ENCODE assay signal across 8 cellular contexts in the genomic region with DNA sequence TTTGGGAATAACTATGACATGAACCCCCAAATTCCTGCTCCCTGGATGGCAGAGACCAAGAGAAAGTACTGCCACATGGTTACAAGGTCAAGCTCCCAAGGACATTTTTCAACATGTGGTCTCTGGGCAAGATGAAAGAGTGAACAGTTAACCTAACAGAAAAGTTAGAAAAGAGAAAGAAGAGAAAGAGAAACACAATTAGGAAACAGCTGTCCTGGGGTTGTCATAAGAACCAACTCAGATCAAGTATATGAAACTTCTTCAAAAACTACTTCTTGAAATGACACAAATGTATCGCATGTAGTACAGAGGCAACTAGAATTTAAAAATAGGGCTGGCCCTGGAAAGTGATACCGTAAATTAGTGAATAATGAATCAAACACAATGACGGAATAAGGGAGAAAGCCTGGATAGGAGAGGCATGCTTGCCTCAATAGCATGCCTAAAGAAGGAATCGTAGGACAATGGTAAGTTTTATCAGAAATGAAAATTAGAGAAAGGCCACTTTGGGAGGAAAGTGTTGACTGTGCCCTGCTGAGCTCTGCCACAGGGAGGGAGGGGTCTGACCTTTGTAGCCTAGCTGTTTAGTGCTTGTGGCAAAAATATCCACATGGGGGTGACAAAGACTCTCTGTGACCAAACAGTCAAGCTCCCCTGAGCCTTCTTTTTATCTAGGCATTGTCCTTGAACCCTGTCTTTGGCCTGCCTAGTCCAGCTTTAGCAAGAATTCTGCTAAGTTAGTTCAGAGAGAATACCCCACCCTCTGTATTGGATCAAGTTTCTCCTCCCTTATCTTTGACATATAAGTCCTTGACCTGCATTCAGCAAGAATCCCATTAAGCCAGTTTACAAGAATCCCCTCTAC. TPM values are rescaled to one million over a fixed set of nuclear protein-coding genes. Genes with fewer than 3 reads are reported as not detected.
A peak's percentile ranks its signal among the peaks of the same experiment; 100 is the strongest.
DNase-seq lines count a peak whose midpoint lies in the region; ATAC-seq and TF ChIP-seq lines count a peak whose summit lies in the region.

No MANE protein-coding gene starts in this region.

- intact Hi-C loops in activated naive CD4-positive, alpha-beta T cell treated with anti-CD3 and anti-CD28 coated beads for 36 hours (cut with micrococcal nuclease) = loop anchor here (1.0 kb wide), 1 partner anchor 78 kb away; no protein-coding TSS in a partner anchor
- intact Hi-C loops in spleen (cut with DNase I; ENCODE audit: low total_unique reads) = no loop called here

- H3K4me3 Mint-ChIP-seq in activated naive CD4-positive, alpha-beta T cell treated with anti-CD3 and anti-CD28 coated beads for 36 hours = no peak overlapping the region
- no peak overlapping the region for H3K4me3 Mint-ChIP-seq in immature natural killer cell

- no peak overlapping the region for H3K27ac ChIP-seq in spleen

- DNase-seq in activated naive CD4-positive, alpha-beta T cell treated with anti-CD3 and anti-CD28 coated beads for 36 hours = peak; percentile 38
- no peak for DNase-seq in activated naive CD4-positive, alpha-beta T cell treated with anti-CD3 and anti-CD28 coated beads, Interleukin-2, amount 50 U/mL, for 16 hours
- DNase-seq in RPMI8226 (peak; percentile 43), immature natural killer cell (peak in 2 of 3 donors; percentile 23 to 28), HK-2 (ENCODE audit: unreplicated experiment) (no peak), hepatic stellate cell (ENCODE audit: low spot score) (no peak), spleen (no peak)

- peaks cover 35% of the 10 kb centered on the region for H3K27me3 Mint-ChIP-seq in activated naive CD4-positive, alpha-beta T cell treated with anti-CD3 and anti-CD28 coated beads for 36 hours (ENCODE audit: low read depth)
- H3K27me3 Mint-ChIP-seq in immature natural killer cell (ENCODE audit: low read depth in 3 of 3) = peaks cover 0 to 13% (median 5%) of the 10 kb centered on the region in 3 donors

- no peaks in the 10 kb centered on the region for H3K9me3 Mint-ChIP-seq in activated naive CD4-positive, alpha-beta T cell treated with anti-CD3 and anti-CD28 coated beads for 36 hours
- no peaks in the 10 kb centered on the region for H3K9me3 Mint-ChIP-seq in immature natural killer cell

- no peak for TF ChIP-seq POLR2A in spleen (IDR thresholded peaks at IDR 0.05)

- peaks cover 13% of the 10 kb centered on the region for H3K4me1 Mint-ChIP-seq in activated naive CD4-positive, alpha-beta T cell treated with anti-CD3 and anti-CD28 coated beads for 36 hours (ENCODE audit: low read depth)
- H3K4me1 Mint-ChIP-seq in immature natural killer cell = peaks cover 13 to 14% of the 10 kb centered on the region in 2 donors

- H3K27ac Mint-ChIP-seq in activated naive CD4-positive, alpha-beta T cell treated with anti-CD3 and anti-CD28 coated beads for 36 hours = no peak overlapping the region
- peak overlapping the region in 1 of 6 donors; percentile 22 for H3K27ac Mint-ChIP-seq in immature natural killer cell

- TF ChIP-seq CTCF in spleen (IDR thresholded peaks at IDR 0.05 in 8 of 11, conservative IDR thresholded peaks at IDR 0.05 in 3 of 11) = peak in 3 of 11 experiments; percentile 12 to 16 (median 12)

- H3K4me3 ChIP-seq in spleen = no peak overlapping the region

- H3K36me3 ChIP-seq in spleen = no peaks in the 10 kb centered on the region

- ATAC-seq in HG02870 (IDR thresholded peaks at IDR 0.05; ENCODE audit: unreplicated experiment) = peak; percentile 41

- 71 to 90% (median 85%) methylated on average over 4 of the region's 4 CpGs for WGBS in spleen, 5 donors

- peaks cover 0 to 17% (median 13%) of the 10 kb centered on the region in 6 donors for H3K4me1 ChIP-seq in spleen

- CTCF ChIA-PET in activated naive CD4-positive, alpha-beta T cell treated with anti-CD3 and anti-CD28 coated beads for 36 hours (lab: Charles Lee) = interaction anchor here (0.6 to 2.2 kb wide), 8 partner anchors 9 to 120 kb away, joined by 3 to 8 read pairs (median 4); no protein-coding TSS in a partner anchor

- no peaks in the 10 kb centered on the region for H3K9me3 ChIP-seq in spleen

- H3K36me3 Mint-ChIP-seq in activated naive CD4-positive, alpha-beta T cell treated with anti-CD3 and anti-CD28 coated beads for 36 hours (ENCODE audit: low read depth) = no peaks in the 10 kb centered on the region
- no peaks in the 10 kb centered on the region for H3K36me3 Mint-ChIP-seq in immature natural killer cell

- H3K27me3 ChIP-seq in spleen (replicated peaks in 1 of 7) = peaks cover 0 to 21% (median 0%) of the 10 kb centered on the region in 7 donors

RNA-seq across cellular contexts. Expression of a gene that starts 4.3 kb away (rescaled TPM):
- 1 to 10 TPM; 1.1 to 1.4 TPM for total RNA-seq in activated naive CD4-positive, alpha-beta T cell treated with anti-CD3 and anti-CD28 coated beads for 36 hours
- polyA plus RNA-seq in immature natural killer cell (1 to 10 TPM in 2 of 3 donors, under 1 TPM in 1; 0.37 to 5.2 (median 4.0) TPM), spleen (1 to 10 TPM; 2.0 to 3.2 (median 2.6) TPM)
- total RNA-seq in spleen = 10 to 100 TPM in 2 of 7 donors, 1 to 10 TPM in 5; 7.0 to 16.7 (median 8.4) TPM

RNA-seq across cellular contexts. Expression of a gene that starts 52.5 kb away (rescaled TPM):
- total RNA-seq in activated naive CD4-positive, alpha-beta T cell treated with anti-CD3 and anti-CD28 coated beads for 36 hours = not detected
- polyA plus RNA-seq in immature natural killer cell (not detected), spleen (not detected)
- under 1 TPM in 1 of 7 donors, not detected in 6; 0.12 TPM for total RNA-seq in spleen

Comparison
In these comparisons a context has a peak if more than half of its experiments do, and no peak if none do; other contexts are left out.
1. DNase-seq: peak in activated naive CD4-positive, alpha-beta T cell treated with anti-CD3 and anti-CD28 coated beads for 36 hours (single experiment), RPMI8226 (single experiment) and immature natural killer cell (2 of 3); none in activated naive CD4-positive, alpha-beta T cell treated with anti-CD3 and anti-CD28 coated beads, Interleukin-2, amount 50 U/mL, for 16 hours (single experiment), HK-2 (single experiment), hepatic stellate cell (single experiment) and spleen (single experiment).